Comparison of ENCODE assay signal across 1 cellular context in the genomic region with DNA sequence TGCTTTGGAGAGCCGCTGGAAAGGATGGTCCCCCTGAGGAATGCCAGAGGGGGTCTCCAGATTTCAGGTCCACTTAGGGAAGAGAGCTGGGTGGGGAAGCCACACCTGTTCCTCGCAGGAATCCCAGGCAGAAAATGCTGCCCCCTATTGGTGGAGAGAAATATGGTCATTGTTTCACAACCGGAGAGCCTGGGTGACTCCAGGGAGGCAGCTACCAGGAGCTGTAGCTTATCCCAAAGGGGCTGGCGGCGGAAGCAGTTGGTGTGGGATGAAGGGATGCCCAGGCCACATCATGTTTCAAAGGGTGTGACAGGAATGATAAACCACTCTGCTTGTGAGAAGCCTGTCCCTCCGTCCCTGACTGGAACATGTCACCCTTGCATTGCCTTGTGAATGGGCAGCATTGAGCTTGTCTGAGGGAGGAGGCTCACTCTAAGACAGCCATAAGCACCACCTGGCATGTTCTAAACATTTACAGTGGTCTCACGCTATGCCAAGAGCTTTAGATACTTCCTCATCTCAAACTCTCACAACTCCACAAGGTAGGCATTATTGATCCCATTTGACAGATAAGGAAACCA.
TF ChIP-seq lines count a peak whose summit lies in the region.

No MANE protein-coding gene starts in this region.

TF ChIP-seq in HepG2, 621 proteins besides CTCF, POLR2A, EP300 and RAD21 (continued from another document):
- TF ChIP-seq, protein P1, sequence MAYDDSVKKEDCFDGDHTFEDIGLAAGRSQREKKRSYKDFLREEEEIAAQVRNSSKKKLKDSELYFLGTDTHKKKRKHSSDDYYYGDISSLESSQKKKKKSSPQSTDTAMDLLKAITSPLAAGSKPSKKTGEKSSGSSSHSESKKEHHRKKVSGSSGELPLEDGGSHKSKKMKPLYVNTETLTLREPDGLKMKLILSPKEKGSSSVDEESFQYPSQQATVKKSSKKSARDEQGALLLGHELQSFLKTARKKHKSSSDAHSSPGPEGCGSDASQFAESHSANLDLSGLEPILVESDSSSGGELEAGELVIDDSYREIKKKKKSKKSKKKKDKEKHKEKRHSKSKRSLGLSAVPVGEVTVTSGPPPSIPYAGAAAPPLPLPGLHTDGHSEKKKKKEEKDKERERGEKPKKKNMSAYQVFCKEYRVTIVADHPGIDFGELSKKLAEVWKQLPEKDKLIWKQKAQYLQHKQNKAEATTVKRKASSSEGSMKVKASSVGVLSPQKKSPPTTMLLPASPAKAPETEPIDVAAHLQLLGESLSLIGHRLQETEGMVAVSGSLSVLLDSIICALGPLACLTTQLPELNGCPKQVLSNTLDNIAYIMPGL (CRISPR knock-in tag; IDR thresholded peaks at IDR 0.05; ENCODE audit: borderline replicate concordance in 1 of 2, low read depth in 1 of 2): no peak
- TF ChIP-seq MXD4 (CRISPR knock-in tag; IDR thresholded peaks at IDR 0.05) (no peak), SP140L (CRISPR knock-in tag; IDR thresholded peaks at IDR 0.05; ENCODE audit: borderline replicate concordance) (no peak), ZNF44 (CRISPR knock-in tag; IDR thresholded peaks at IDR 0.05) (no peak), ZNF136 (CRISPR knock-in tag; IDR thresholded peaks at IDR 0.05; ENCODE audit: low read depth) (no peak), RBFOX2 (IDR thresholded peaks at IDR 0.05; ENCODE audit: low read depth, low read length) (no peak), KMT2B (CRISPR knock-in tag; IDR thresholded peaks at IDR 0.05) (no peak), ZNF24 (IDR thresholded peaks at IDR 0.05) (no peak), SMC3 (IDR thresholded peaks at IDR 0.05; ENCODE audit: low read length) (peak; percentile 56), BORCS8-MEF2B (CRISPR knock-in tag; IDR thresholded peaks at IDR 0.05) (no peak), HNRNPLL (IDR thresholded peaks at IDR 0.05; ENCODE audit: low read depth, low read length, poor library complexity, severe bottlenecking) (no peak), ZNF788 (CRISPR knock-in tag; IDR thresholded peaks at IDR 0.05; ENCODE audit: borderline replicate concordance) (no peak), SAFB2 (CRISPR knock-in tag; IDR thresholded peaks at IDR 0.05; ENCODE audit: borderline replicate concordance, low read depth) (no peak), ZFP90 (CRISPR knock-in tag; IDR thresholded peaks at IDR 0.05; ENCODE audit: borderline replicate concordance) (no peak), CEBPG (CRISPR knock-in tag; IDR thresholded peaks at IDR 0.05) (peak; percentile 45; the same call in 1 of the 2 replicates), JARID2 (CRISPR knock-in tag; IDR thresholded peaks at IDR 0.05; ENCODE audit: insufficient replicate concordance) (no peak), SMAD1 (CRISPR knock-in tag; IDR thresholded peaks at IDR 0.05; ENCODE audit: borderline replicate concordance, low read depth) (no peak), GTF3A (CRISPR knock-in tag; conservative IDR thresholded peaks at IDR 0.05) (no peak), ZNF768 (CRISPR knock-in tag; IDR thresholded peaks at IDR 0.05) (no peak), HNF4G (IDR thresholded peaks at IDR 0.05; ENCODE audit: borderline replicate concordance, low read depth, low read length) (no peak), HNF4G (CRISPR knock-in tag; IDR thresholded peaks at IDR 0.05; ENCODE audit: borderline replicate concordance, low read depth) (no peak), TEAD3 (CRISPR knock-in tag; optimal IDR thresholded peaks at IDR 0.05; ENCODE audit: borderline replicate concordance) (peak; percentile 7), NRL (CRISPR knock-in tag; IDR thresholded peaks at IDR 0.05; ENCODE audit: borderline replicate concordance) (no peak), STAG1 (CRISPR knock-in tag; IDR thresholded peaks at IDR 0.05) (peak; percentile 55), SCMH1 (CRISPR knock-in tag; IDR thresholded peaks at IDR 0.05; ENCODE audit: borderline replicate concordance) (no peak), HNRNPUL1 (IDR thresholded peaks at IDR 0.05; ENCODE audit: low read depth, low read length) (no peak), NFRKB (IDR thresholded peaks at IDR 0.05) (no peak), ZNF253 (CRISPR knock-in tag; IDR thresholded peaks at IDR 0.05; ENCODE audit: borderline replicate concordance) (no peak), ZKSCAN5 (CRISPR knock-in tag; IDR thresholded peaks at IDR 0.05) (no peak), ZSCAN22 (CRISPR knock-in tag; IDR thresholded peaks at IDR 0.05) (peak; percentile 92), ARNT (IDR thresholded peaks at IDR 0.05) (no peak), PPARG (CRISPR knock-in tag; conservative IDR thresholded peaks at IDR 0.05) (no peak), MBD4 (IDR thresholded peaks at IDR 0.05; ENCODE audit: borderline replicate concordance, low read length) (no peak), FOSL1 (CRISPR knock-in tag; IDR thresholded peaks at IDR 0.05; ENCODE audit: borderline replicate concordance) (no peak), ZNF326 (CRISPR knock-in tag; IDR thresholded peaks at IDR 0.05; ENCODE audit: borderline replicate concordance) (no peak), NR2C2 (CRISPR knock-in tag; IDR thresholded peaks at IDR 0.05; ENCODE audit: borderline replicate concordance) (no peak), IRF2 (CRISPR knock-in tag; IDR thresholded peaks at IDR 0.05) (no peak)
- TF ChIP-seq, protein P2, sequence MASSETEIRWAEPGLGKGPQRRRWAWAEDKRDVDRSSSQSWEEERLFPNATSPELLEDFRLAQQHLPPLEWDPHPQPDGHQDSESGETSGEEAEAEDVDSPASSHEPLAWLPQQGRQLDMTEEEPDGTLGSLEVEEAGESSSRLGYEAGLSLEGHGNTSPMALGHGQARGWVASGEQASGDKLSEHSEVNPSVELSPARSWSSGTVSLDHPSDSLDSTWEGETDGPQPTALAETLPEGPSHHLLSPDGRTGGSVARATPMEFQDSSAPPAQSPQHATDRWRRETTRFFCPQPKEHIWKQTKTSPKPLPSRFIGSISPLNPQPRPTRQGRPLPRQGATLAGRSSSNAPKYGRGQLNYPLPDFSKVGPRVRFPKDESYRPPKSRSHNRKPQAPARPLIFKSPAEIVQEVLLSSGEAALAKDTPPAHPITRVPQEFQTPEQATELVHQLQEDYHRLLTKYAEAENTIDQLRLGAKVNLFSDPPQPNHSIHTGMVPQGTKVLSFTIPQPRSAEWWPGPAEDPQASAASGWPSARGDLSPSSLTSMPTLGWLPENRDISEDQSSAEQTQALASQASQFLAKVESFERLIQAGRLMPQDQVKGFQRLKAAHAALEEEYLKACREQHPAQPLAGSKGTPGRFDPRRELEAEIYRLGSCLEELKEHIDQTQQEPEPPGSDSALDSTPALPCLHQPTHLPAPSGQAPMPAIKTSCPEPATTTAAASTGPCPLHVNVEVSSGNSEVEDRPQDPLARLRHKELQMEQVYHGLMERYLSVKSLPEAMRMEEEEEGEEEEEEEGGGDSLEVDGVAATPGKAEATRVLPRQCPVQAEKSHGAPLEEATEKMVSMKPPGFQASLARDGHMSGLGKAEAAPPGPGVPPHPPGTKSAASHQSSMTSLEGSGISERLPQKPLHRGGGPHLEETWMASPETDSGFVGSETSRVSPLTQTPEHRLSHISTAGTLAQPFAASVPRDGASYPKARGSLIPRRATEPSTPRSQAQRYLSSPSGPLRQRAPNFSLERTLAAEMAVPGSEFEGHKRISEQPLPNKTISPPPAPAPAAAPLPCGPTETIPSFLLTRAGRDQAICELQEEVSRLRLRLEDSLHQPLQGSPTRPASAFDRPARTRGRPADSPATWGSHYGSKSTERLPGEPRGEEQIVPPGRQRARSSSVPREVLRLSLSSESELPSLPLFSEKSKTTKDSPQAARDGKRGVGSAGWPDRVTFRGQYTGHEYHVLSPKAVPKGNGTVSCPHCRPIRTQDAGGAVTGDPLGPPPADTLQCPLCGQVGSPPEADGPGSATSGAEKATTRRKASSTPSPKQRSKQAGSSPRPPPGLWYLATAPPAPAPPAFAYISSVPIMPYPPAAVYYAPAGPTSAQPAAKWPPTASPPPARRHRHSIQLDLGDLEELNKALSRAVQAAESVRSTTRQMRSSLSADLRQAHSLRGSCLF (CRISPR knock-in tag; IDR thresholded peaks at IDR 0.05; ENCODE audit: borderline replicate concordance): no peak
- TF ChIP-seq, protein P3, sequence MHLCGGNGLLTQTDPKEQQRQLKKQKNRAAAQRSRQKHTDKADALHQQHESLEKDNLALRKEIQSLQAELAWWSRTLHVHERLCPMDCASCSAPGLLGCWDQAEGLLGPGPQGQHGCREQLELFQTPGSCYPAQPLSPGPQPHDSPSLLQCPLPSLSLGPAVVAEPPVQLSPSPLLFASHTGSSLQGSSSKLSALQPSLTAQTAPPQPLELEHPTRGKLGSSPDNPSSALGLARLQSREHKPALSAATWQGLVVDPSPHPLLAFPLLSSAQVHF (CRISPR knock-in tag; IDR thresholded peaks at IDR 0.05): no peak
- TF ChIP-seq, protein P4, sequence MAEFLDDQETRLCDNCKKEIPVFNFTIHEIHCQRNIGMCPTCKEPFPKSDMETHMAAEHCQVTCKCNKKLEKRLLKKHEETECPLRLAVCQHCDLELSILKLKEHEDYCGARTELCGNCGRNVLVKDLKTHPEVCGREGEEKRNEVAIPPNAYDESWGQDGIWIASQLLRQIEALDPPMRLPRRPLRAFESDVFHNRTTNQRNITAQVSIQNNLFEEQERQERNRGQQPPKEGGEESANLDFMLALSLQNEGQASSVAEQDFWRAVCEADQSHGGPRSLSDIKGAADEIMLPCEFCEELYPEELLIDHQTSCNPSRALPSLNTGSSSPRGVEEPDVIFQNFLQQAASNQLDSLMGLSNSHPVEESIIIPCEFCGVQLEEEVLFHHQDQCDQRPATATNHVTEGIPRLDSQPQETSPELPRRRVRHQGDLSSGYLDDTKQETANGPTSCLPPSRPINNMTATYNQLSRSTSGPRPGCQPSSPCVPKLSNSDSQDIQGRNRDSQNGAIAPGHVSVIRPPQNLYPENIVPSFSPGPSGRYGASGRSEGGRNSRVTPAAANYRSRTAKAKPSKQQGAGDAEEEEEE (CRISPR knock-in tag; IDR thresholded peaks at IDR 0.05; ENCODE audit: borderline replicate concordance): no peak
- TF ChIP-seq, protein P5, sequence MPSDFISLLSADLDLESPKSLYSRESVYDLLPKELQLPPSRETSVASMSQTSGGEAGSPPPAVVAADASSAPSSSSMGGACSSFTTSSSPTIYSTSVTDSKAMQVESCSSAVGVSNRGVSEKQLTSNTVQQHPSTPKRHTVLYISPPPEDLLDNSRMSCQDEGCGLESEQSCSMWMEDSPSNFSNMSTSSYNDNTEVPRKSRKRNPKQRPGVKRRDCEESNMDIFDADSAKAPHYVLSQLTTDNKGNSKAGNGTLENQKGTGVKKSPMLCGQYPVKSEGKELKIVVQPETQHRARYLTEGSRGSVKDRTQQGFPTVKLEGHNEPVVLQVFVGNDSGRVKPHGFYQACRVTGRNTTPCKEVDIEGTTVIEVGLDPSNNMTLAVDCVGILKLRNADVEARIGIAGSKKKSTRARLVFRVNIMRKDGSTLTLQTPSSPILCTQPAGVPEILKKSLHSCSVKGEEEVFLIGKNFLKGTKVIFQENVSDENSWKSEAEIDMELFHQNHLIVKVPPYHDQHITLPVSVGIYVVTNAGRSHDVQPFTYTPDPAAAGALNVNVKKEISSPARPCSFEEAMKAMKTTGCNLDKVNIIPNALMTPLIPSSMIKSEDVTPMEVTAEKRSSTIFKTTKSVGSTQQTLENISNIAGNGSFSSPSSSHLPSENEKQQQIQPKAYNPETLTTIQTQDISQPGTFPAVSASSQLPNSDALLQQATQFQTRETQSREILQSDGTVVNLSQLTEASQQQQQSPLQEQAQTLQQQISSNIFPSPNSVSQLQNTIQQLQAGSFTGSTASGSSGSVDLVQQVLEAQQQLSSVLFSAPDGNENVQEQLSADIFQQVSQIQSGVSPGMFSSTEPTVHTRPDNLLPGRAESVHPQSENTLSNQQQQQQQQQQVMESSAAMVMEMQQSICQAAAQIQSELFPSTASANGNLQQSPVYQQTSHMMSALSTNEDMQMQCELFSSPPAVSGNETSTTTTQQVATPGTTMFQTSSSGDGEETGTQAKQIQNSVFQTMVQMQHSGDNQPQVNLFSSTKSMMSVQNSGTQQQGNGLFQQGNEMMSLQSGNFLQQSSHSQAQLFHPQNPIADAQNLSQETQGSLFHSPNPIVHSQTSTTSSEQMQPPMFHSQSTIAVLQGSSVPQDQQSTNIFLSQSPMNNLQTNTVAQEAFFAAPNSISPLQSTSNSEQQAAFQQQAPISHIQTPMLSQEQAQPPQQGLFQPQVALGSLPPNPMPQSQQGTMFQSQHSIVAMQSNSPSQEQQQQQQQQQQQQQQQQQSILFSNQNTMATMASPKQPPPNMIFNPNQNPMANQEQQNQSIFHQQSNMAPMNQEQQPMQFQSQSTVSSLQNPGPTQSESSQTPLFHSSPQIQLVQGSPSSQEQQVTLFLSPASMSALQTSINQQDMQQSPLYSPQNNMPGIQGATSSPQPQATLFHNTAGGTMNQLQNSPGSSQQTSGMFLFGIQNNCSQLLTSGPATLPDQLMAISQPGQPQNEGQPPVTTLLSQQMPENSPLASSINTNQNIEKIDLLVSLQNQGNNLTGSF (CRISPR knock-in tag; IDR thresholded peaks at IDR 0.05): 0 out of 2 replicates have a peak, but pooled peaks have one; percentile 48
- TF ChIP-seq, protein P6, sequence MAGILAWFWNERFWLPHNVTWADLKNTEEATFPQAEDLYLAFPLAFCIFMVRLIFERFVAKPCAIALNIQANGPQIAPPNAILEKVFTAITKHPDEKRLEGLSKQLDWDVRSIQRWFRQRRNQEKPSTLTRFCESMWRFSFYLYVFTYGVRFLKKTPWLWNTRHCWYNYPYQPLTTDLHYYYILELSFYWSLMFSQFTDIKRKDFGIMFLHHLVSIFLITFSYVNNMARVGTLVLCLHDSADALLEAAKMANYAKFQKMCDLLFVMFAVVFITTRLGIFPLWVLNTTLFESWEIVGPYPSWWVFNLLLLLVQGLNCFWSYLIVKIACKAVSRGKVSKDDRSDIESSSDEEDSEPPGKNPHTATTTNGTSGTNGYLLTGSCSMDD (CRISPR knock-in tag; IDR thresholded peaks at IDR 0.05): no peak
- TF ChIP-seq, protein P7, sequence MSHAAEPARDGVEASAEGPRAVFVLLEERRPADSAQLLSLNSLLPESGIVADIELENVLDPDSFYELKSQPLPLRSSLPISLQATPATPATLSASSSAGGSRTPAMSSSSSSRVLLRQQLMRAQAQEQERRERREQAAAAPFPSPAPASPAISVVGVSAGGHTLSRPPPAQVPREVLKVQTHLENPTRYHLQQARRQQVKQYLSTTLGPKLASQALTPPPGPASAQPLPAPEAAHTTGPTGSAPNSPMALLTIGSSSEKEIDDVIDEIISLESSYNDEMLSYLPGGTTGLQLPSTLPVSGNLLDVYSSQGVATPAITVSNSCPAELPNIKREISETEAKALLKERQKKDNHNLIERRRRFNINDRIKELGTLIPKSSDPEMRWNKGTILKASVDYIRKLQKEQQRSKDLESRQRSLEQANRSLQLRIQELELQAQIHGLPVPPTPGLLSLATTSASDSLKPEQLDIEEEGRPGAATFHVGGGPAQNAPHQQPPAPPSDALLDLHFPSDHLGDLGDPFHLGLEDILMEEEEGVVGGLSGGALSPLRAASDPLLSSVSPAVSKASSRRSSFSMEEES (CRISPR knock-in tag; IDR thresholded peaks at IDR 0.05): no peak
TF ChIP-seq in HepG2: peak in this region for 7.
